ENCODE assay signal across 1 cellular context in the genomic region with DNA sequence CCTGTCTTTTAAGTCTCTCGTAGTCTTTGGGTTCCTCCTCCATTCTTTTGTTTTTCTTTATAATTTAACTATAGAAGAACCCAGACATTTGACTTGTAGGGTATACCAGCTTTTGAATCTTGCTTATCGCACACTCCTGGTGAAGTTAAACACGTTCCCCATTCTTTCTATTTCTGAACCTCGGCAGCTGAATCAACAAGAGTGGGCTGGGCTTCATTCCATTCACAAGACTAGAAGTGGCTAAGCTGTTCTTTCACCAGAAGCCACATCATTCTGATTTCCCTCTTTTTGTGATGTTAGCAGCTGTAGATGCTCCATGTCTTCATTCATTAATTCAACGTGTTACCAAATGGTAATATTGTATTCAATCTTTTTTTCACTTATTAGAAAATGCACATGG.
TF ChIP-seq lines count a peak whose summit lies in the region.

No MANE protein-coding gene starts in this region.

TF ChIP-seq in HepG2, 621 proteins besides CTCF, POLR2A, EP300 and RAD21 (continued from another document):
- TF ChIP-seq, protein P1, sequence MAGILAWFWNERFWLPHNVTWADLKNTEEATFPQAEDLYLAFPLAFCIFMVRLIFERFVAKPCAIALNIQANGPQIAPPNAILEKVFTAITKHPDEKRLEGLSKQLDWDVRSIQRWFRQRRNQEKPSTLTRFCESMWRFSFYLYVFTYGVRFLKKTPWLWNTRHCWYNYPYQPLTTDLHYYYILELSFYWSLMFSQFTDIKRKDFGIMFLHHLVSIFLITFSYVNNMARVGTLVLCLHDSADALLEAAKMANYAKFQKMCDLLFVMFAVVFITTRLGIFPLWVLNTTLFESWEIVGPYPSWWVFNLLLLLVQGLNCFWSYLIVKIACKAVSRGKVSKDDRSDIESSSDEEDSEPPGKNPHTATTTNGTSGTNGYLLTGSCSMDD (CRISPR knock-in tag; IDR thresholded peaks at IDR 0.05) = no peak
- TF ChIP-seq ZNF3 (CRISPR knock-in tag; IDR thresholded peaks at IDR 0.05) = no peak
- no peak for TF ChIP-seq ZNF30 (CRISPR knock-in tag; IDR thresholded peaks at IDR 0.05)
- TF ChIP-seq PBX2 (CRISPR knock-in tag; IDR thresholded peaks at IDR 0.05) = no peak
- no peak for TF ChIP-seq HDAC1 (CRISPR knock-in tag; IDR thresholded peaks at IDR 0.05)
- no peak for TF ChIP-seq ZNF7 (CRISPR knock-in tag; IDR thresholded peaks at IDR 0.05)
- no peak for TF ChIP-seq ZNF501 (CRISPR knock-in tag; IDR thresholded peaks at IDR 0.05)
- TF ChIP-seq, protein P2, sequence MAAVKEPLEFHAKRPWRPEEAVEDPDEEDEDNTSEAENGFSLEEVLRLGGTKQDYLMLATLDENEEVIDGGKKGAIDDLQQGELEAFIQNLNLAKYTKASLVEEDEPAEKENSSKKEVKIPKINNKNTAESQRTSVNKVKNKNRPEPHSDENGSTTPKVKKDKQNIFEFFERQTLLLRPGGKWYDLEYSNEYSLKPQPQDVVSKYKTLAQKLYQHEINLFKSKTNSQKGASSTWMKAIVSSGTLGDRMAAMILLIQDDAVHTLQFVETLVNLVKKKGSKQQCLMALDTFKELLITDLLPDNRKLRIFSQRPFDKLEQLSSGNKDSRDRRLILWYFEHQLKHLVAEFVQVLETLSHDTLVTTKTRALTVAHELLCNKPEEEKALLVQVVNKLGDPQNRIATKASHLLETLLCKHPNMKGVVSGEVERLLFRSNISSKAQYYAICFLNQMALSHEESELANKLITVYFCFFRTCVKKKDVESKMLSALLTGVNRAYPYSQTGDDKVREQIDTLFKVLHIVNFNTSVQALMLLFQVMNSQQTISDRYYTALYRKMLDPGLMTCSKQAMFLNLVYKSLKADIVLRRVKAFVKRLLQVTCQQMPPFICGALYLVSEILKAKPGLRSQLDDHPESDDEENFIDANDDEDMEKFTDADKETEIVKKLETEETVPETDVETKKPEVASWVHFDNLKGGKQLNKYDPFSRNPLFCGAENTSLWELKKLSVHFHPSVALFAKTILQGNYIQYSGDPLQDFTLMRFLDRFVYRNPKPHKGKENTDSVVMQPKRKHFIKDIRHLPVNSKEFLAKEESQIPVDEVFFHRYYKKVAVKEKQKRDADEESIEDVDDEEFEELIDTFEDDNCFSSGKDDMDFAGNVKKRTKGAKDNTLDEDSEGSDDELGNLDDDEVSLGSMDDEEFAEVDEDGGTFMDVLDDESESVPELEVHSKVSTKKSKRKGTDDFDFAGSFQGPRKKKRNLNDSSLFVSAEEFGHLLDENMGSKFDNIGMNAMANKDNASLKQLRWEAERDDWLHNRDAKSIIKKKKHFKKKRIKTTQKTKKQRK (IDR thresholded peaks at IDR 0.05; ENCODE audit: low read length) = no peak
- no peak for TF ChIP-seq NR2F2 (IDR thresholded peaks at IDR 0.05; ENCODE audit: borderline replicate concordance, low read depth)
- TF ChIP-seq HDAC6 (IDR thresholded peaks at IDR 0.05; ENCODE audit: low read depth, low read length) = no peak
- TF ChIP-seq MXI1 (IDR thresholded peaks at IDR 0.05; ENCODE audit: borderline replicate concordance, low read depth, low read length) = no peak
- TF ChIP-seq TGIF2 (CRISPR knock-in tag; IDR thresholded peaks at IDR 0.05) = no peak
- no peak for TF ChIP-seq THYN1 (CRISPR knock-in tag; IDR thresholded peaks at IDR 0.05; ENCODE audit: borderline replicate concordance, low read depth)
- TF ChIP-seq, protein P3, sequence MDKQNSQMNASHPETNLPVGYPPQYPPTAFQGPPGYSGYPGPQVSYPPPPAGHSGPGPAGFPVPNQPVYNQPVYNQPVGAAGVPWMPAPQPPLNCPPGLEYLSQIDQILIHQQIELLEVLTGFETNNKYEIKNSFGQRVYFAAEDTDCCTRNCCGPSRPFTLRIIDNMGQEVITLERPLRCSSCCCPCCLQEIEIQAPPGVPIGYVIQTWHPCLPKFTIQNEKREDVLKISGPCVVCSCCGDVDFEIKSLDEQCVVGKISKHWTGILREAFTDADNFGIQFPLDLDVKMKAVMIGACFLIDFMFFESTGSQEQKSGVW (CRISPR knock-in tag; IDR thresholded peaks at IDR 0.05; ENCODE audit: borderline replicate concordance) = no peak
